1 cellular context compared by ENCODE assay signal in genomic region chr10:119775529-119775928, GRCh38.
TF ChIP-seq lines count a peak whose summit lies in the region.

No MANE protein-coding gene starts in this region.

TF ChIP-seq in IMR-90, 13 proteins besides CTCF, POLR2A, EP300 and RAD21 (continued from another document):
- no peak for TF ChIP-seq MAZ (IDR thresholded peaks at IDR 0.05; ENCODE audit: borderline replicate concordance, low read depth, low read length)
- no peak for TF ChIP-seq SMC3 (IDR thresholded peaks at IDR 0.05; ENCODE audit: low read depth, low read length)
- no peak for TF ChIP-seq BHLHE40 (IDR thresholded peaks at IDR 0.05; ENCODE audit: low read depth, low read length)
- TF ChIP-seq CEBPB (IDR thresholded peaks at IDR 0.05; ENCODE audit: low read depth, low read length): no peak
- TF ChIP-seq NFE2L2 (IDR thresholded peaks at IDR 0.05; ENCODE audit: low read depth, low read length): no peak
- TF ChIP-seq RCOR1 (IDR thresholded peaks at IDR 0.05; ENCODE audit: insufficient replicate concordance, low read length): no peak
- no peak for TF ChIP-seq FOS (IDR thresholded peaks at IDR 0.05; ENCODE audit: low read depth, low read length)
- TF ChIP-seq MAFK (IDR thresholded peaks at IDR 0.05; ENCODE audit: low read depth, low read length): no peak
